Comparison of ENCODE assay signal across 8 cellular contexts in the genomic region with DNA sequence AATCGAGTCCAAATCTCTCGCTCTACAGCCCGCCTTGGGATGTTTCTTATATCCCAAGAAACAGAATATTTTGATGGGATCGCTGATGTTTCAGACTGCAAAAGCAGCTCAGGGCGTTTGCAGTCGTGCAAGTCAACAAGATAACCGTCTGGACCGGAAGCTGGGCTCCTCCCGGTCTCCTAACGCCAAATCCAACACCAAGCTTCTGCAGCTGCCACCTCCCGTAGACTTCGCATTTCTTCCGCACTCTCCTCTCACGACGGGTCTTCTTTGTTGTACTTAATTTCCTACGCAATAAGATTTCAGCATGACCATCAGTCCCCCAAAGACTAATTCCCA. TPM values are rescaled to one million over a fixed set of nuclear protein-coding genes. Genes with fewer than 3 reads are reported as not detected.
DNase-seq lines count a peak whose midpoint lies in the region; ATAC-seq and TF ChIP-seq lines count a peak whose summit lies in the region.
"Not testable (repeated sequence)": the region's sequence is repeated elsewhere in the genome, so short reads cannot be mapped to it uniquely, and the experiment has no call there.

No MANE protein-coding gene starts in this region.

- H3K4me3 ChIP-seq in GM12875 (ENCODE audit: low read depth, low read length) (peak overlapping the region; percentile 47), SK-N-MC (peak overlapping the region; percentile 86), body of pancreas (peak overlapping the region in 1 of 2 donors; percentile 30), cardiac muscle cell (peak overlapping the region; percentile 77), suprapubic skin (peak overlapping the region; percentile 59)

- H3K27ac Mint-ChIP-seq in naive thymus-derived CD8-positive, alpha-beta T cell: peak overlapping the region; percentile 89 to 99 (median 96)

- not testable (repeated sequence) for H3K27me3 Mint-ChIP-seq in naive thymus-derived CD8-positive, alpha-beta T cell

- H3K9me3 ChIP-seq in SK-N-MC (ENCODE audit: low read depth, low read length); body of pancreas; cardiac muscle cell (ENCODE audit: low read depth); suprapubic skin: not testable (repeated sequence)

- H3K9me3 Mint-ChIP-seq in naive thymus-derived CD8-positive, alpha-beta T cell: not testable (repeated sequence)

- H3K4me1 Mint-ChIP-seq in naive thymus-derived CD8-positive, alpha-beta T cell: peaks cover 10 to 18% (median 14%) of the 10 kb centered on the region in 4 donors

- TF ChIP-seq EP300 in suprapubic skin (IDR thresholded peaks at IDR 0.05): not testable (repeated sequence)

- peak overlapping the region; percentile 91 to 99 (median 98) for H3K4me3 Mint-ChIP-seq in naive thymus-derived CD8-positive, alpha-beta T cell

- H3K27ac ChIP-seq in SK-N-MC (peak overlapping the region; percentile 96), body of pancreas (peak overlapping the region in 3 of 4 donors; percentile 78 to 89 (median 86)), cardiac muscle cell (peak overlapping the region; percentile 94), suprapubic skin (peak overlapping the region; percentile 70)

- not testable (repeated sequence) for DNase-seq in SK-N-MC (ENCODE audit: low read depth, low spot score); cardiac muscle cell (ENCODE audit: low read depth in 1 of 2, low spot score in 1 of 2)
- DNase-seq in body of pancreas (peak in 3 of 4 donors; percentile 68 to 75 (median 72)), suprapubic skin (ENCODE audit: low spot score in 2 of 2) (peak in 1 of 2 donors; percentile 71)
- DNase-seq in naive thymus-derived CD8-positive, alpha-beta T cell: peak in 1 of 10 donors; percentile 9

- not testable (repeated sequence) for TF ChIP-seq CTCF in GM12875 (IDR thresholded peaks at IDR 0.05; ENCODE audit: borderline replicate concordance, insufficient read depth, low read depth, low read length); body of pancreas (IDR thresholded peaks at IDR 0.05); cardiac muscle cell (IDR thresholded peaks at IDR 0.05; ENCODE audit: low read depth, low read length); suprapubic skin (IDR thresholded peaks at IDR 0.05)

- 0% methylated on average over 12 of the region's 16 CpGs; no CpG with 5 or more reads in 1 of the 2 donors for WGBS in body of pancreas, 2 donors
- 0% methylated on average over 5 of the region's 16 CpGs for WGBS in suprapubic skin

- not testable (repeated sequence) for H3K36me3 ChIP-seq in SK-N-MC (ENCODE audit: insufficient read depth, low read length); body of pancreas (replicated peaks in 1 of 2; ENCODE audit: insufficient read depth in 1 of 2, low read depth in 2 of 2); cardiac muscle cell; suprapubic skin

- intact Hi-C loops in body of pancreas (cut with DNase I): not testable (repeated sequence)

- not testable (repeated sequence) for H3K36me3 Mint-ChIP-seq in naive thymus-derived CD8-positive, alpha-beta T cell

- H3K4me1 ChIP-seq in body of pancreas; cardiac muscle cell (ENCODE audit: low read depth); suprapubic skin: not testable (repeated sequence)

- POLR2A ChIA-PET in naive thymus-derived CD8-positive, alpha-beta T cell (lab: Charles Lee): not testable (repeated sequence)

- not testable (repeated sequence) for TF ChIP-seq POLR2A in body of pancreas (IDR thresholded peaks at IDR 0.05); suprapubic skin (IDR thresholded peaks at IDR 0.05)

- not testable (repeated sequence) for H3K27me3 ChIP-seq in body of pancreas, cardiac muscle cell, suprapubic skin

- ATAC-seq in GM21723 (IDR thresholded peaks at IDR 0.05; ENCODE audit: unreplicated experiment) (peak; percentile 27), HG03175 (IDR thresholded peaks at IDR 0.05; ENCODE audit: unreplicated experiment) (peak; percentile 21), body of pancreas (peak; percentile 75)
- ATAC-seq in naive thymus-derived CD8-positive, alpha-beta T cell: peak; percentile 6 to 24

- H3K9ac ChIP-seq in SK-N-MC (ENCODE audit: insufficient read length): peak overlapping the region; percentile 89

RNA-seq across cellular contexts. Expression of a gene that starts 0.6 kb away (rescaled TPM):
- total RNA-seq in body of pancreas (1 to 10 TPM in 1 of 2 donors, under 1 TPM in 1; 0.33 to 1.6 TPM), cardiac muscle cell (5.0 and 44.6 TPM in 2 replicates), suprapubic skin (1 to 10 TPM; 5.8 to 7.5 (median 6.9) TPM)
- 5.1 and 38.8 TPM in 2 replicates for polyA plus RNA-seq in cardiac muscle cell
- total RNA-seq in naive thymus-derived CD8-positive, alpha-beta T cell: 1 to 10 TPM; 2.7 to 5.4 TPM
- 1 to 10 TPM in 2 of 3 donors, under 1 TPM in 1; 0.90 to 2.5 (median 2.0) TPM for polyA plus RNA-seq in naive thymus-derived CD8-positive, alpha-beta T cell

RNA-seq across cellular contexts. Expression of a gene that starts 21.4 kb away (rescaled TPM):
- total RNA-seq in body of pancreas: 10 to 100 TPM; 23.3 to 26.7 TPM
- total RNA-seq in cardiac muscle cell: 1.7 and 4.9 TPM in 2 replicates
- 0.68 and 1.5 TPM in 2 replicates for polyA plus RNA-seq in cardiac muscle cell
- total RNA-seq in naive thymus-derived CD8-positive, alpha-beta T cell: 10 to 100 TPM; 12.3 to 14.4 TPM
- polyA plus RNA-seq in naive thymus-derived CD8-positive, alpha-beta T cell: under 1 TPM in 2 of 3 donors, not detected in 1; 0.17 to 0.74 TPM
- 10 to 100 TPM in 1 of 4 donors, 1 to 10 TPM in 3; 3.0 to 23.3 (median 5.2) TPM for total RNA-seq in suprapubic skin

RNA-seq across cellular contexts. Expression of a gene that starts 26.8 kb away (rescaled TPM):
- total RNA-seq in body of pancreas (10 to 100 TPM; 49.4 to 50.1 TPM), cardiac muscle cell (9.0 and 14.4 TPM in 2 replicates), suprapubic skin (not detected)
- polyA plus RNA-seq in cardiac muscle cell: 15.5 and 20.2 TPM in 2 replicates
- total RNA-seq in naive thymus-derived CD8-positive, alpha-beta T cell: not detected
- polyA plus RNA-seq in naive thymus-derived CD8-positive, alpha-beta T cell: not detected

Comparison
In these comparisons a context has a peak if more than half of its experiments do, and no peak if none do; other contexts are left out.
1. ATAC-seq: peak in every context shown above with its lines; median percentile 75 in body of pancreas; 27 in GM21723; 21 in HG03175; 15 in naive thymus-derived CD8-positive, alpha-beta T cell.